In the genomic region with DNA sequence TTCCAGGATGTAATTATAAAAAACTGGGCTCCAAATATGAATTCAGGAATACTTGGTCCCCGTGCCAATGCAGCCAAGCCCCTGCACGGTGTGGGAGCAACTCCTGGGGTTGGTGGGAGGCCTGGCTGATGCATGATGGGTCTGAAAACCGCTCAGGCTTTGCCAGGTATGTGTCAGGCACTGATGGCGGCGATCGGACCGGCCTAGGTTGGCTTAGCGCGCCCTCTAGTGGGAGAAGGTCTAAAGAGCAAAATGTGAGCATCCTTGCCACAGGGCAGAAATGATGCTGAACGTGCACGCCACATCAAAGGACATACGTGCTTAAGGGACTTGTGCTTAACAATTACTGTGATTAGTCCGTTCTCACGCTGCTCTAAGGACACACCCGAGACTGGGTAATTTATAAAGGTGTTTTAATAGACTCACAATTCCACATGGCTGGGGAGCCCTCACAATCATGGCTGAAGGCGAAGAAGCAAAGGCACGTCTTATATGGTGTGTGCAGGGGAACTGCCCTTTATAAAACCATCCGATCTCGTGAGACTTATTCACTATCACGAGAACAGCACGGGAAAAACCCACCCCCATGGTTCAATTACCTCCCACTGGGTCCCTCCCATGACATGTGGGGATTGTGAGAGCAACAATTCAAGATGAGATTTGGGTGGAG, we compare ENCODE assay signal across 7 cellular contexts.
DNase-seq lines count a peak whose midpoint lies in the region; ATAC-seq and TF ChIP-seq lines count a peak whose summit lies in the region.
"Not testable (repeated sequence)": the region's sequence is repeated elsewhere in the genome, so short reads cannot be mapped to it uniquely, and the experiment has no call there.

No MANE protein-coding gene starts in this region.

- H3K27ac ChIP-seq in Peyer's patch, ascending aorta: not testable (repeated sequence)

- TF ChIP-seq POLR2A in Peyer's patch (IDR thresholded peaks at IDR 0.05): not testable (repeated sequence)

- intact Hi-C loops in ascending aorta (cut with DNase I): not testable (repeated sequence)
- intact Hi-C loops in Right ventricle myocardium inferior (cut with DNase I): loop anchor here (10.0 kb wide), 1 partner anchor 413 kb away; no protein-coding TSS in a partner anchor

- H3K4me3 ChIP-seq in Peyer's patch, ascending aorta: not testable (repeated sequence)

- H3K4me1 ChIP-seq in Peyer's patch, ascending aorta: not testable (repeated sequence)

- not testable (repeated sequence) for H3K9me3 ChIP-seq in Peyer's patch, ascending aorta

- peak in 3 of 6 experiments; percentile 16 to 51 (median 18) for TF ChIP-seq CTCF in Peyer's patch (IDR thresholded peaks at IDR 0.05)
- TF ChIP-seq CTCF in ascending aorta (IDR thresholded peaks at IDR 0.05): peak in 2 of 3 experiments; percentile 37 to 55
- not testable (repeated sequence) for TF ChIP-seq CTCF in omental fat pad (IDR thresholded peaks at IDR 0.05)

- not testable (repeated sequence) for H3K27me3 ChIP-seq in Peyer's patch, ascending aorta

- peak; percentile 80 for ATAC-seq in GM18907 (IDR thresholded peaks at IDR 0.05; ENCODE audit: unreplicated experiment)
- peak; percentile 83 for ATAC-seq in Right ventricle myocardium inferior
- peak; percentile 70 for ATAC-seq in omental fat pad (ENCODE audit: low FRiP score)

- peak in 2 of 3 donors; percentile 30 to 82 for DNase-seq in Peyer's patch
- DNase-seq in activated CD8-positive, alpha-beta memory T cell treated with anti-CD3 and anti-CD28 coated beads for 24 hours: peak; percentile 79
- DNase-seq in ascending aorta (ENCODE audit: low spot score in 2 of 2): peak in 1 of 2 donors; percentile 67
- DNase-seq in Right ventricle myocardium inferior (ENCODE audit: missing footprints): not testable (repeated sequence)
- DNase-seq in omental fat pad (ENCODE audit: low spot score): peak; percentile 23
- DNase-seq in stimulated activated CD8-positive, alpha-beta memory T cell treated with anti-CD3 and anti-CD28 coated beads, Interleukin-15, amount 100 ng/mL, for 1 hour (ENCODE audit: low read depth): peak; percentile 63

- not testable (repeated sequence) for H3K36me3 ChIP-seq in Peyer's patch, ascending aorta
